ENCODE assay signal across 12 cellular contexts in the genomic region with DNA sequence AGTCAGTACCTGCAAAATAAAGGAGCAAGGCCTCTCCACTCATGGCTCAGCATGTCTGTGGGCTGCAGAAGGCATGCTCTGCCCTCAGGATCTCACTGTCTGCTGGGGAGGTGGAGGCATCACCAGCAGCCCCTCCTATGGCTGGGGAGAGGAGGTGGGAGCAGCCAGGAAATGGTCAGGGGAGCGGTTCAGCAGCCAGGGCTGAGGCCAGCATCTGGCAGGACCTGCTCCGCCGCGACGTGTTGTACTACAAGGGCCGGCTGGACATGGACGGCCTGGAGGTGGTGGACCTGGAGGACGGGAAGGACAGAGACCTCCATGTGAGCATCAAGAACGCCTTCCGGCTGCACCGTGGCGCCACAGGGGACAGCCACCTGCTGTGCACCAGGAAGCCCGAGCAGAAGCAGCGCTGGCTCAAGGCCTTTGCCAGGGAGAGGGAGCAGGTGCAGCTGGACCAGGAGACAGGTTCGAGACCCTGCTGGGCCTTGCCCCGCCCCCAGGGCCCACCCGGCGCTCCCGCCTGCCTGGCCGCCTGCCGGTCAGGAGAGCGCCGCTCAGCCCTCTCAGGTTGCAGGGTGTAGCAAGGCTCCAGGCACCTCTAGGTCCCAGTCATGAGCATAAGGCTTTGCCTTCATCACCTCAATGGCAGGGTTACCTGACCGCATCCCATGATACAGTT.
"Had no signal": no experiment of that assay in that cellular context is flagged by ENCODE, and none has a peak within 500 bp of the region (broad histone marks: within the 10 kb centered on the region; RNA-seq: fewer than 3 reads in every experiment).

No MANE protein-coding gene starts in this region.

- H3K27me3 ChIP-seq: ascending aorta, thyroid gland had no signal

- H3K27ac Mint-ChIP-seq: T-helper 2 cell treated with Interferon-gamma antibody and Interleukin-4, amounts not matched to agents 5 μg/mL and 100 μg/mL, for 36 hours had no signal

- H3K27ac ChIP-seq: ascending aorta, left ventricle myocardium inferior, thyroid gland had no signal

- ATAC-seq: activated T-cell treated with anti-CD3 and anti-CD28 coated beads, Interleukin-2, amount 50 U/mL, for 4 hours; right cardiac atrium had no signal

- DNase-seq: activated gamma-delta T cell treated with Interleukin-2 at 50 U/mL for 16 hours; activated T-cell treated with anti-CD3 and anti-CD28 coated beads, Interleukin-2, amount 50 U/mL, for 4 hours; foreskin melanocyte; left ventricle myocardium inferior; mesendoderm; posterior cingulate gyrus; right cardiac atrium; stimulated activated CD4-positive, alpha-beta T cell treated with anti-CD3 and anti-CD28 coated beads, Interleukin-1b, Interleukin-23, amount 100 ng/mL, for 48 hours; SW 1271; thyroid gland had no signal

- H3K4me3 ChIP-seq: ascending aorta, left ventricle myocardium inferior, thyroid gland had no signal

- H3K9me3 Mint-ChIP-seq: activated T-cell treated with anti-CD3 and anti-CD28 coated beads, Interleukin-2, amount 50 U/mL, for 4 hours; T-helper 2 cell treated with Interferon-gamma antibody and Interleukin-4, amounts not matched to agents 5 μg/mL and 100 μg/mL, for 36 hours had no signal

- H3K4me1 ChIP-seq: ascending aorta had no signal

- H3K4me3 Mint-ChIP-seq: activated T-cell treated with anti-CD3 and anti-CD28 coated beads, Interleukin-2, amount 50 U/mL, for 4 hours; T-helper 2 cell treated with Interferon-gamma antibody and Interleukin-4, amounts not matched to agents 5 μg/mL and 100 μg/mL, for 36 hours had no signal
